In the genomic region with DNA sequence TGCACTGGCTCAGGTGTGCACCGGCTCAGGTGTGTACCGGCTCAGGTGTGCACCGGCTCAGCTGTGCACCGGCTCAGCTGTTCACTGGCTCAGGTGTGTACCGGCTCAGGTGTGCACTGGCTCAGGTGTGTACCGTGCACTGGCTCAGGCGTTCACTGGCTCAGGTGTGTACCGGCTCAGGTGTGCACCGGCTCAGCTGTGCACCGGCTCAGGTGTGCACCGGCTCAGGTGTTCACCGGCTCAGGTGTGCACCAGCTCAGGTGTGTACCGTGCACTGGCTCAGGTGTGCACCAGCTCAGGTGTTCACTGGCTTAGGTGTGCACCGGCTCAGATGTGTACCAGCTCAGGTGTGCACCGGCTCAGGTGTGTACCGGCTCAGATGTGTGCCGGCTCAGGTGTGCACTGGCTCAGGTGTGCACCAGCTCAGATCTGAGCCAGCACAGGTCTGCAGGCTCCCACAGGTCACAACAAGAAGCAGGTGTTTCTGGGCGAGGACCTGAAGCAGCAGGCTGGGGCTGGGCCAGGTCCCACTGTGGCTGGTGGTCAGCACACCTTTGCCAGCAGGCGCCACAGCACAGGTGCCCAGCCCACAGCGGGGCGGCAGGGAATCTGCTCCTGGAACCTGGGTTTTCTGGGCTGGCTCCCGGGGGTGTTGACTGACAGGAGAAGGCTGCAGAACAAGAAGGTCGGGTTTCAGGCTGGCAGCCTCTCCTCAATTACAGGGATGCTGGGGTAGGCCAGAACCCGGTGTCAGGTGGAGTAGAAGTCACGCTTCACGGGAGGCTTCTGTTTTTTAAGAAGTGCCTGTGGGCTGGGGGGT, we compare ENCODE assay signal across 12 cellular contexts. TPM values are rescaled to one million over a fixed set of nuclear protein-coding genes. Genes with fewer than 3 reads are reported as not detected.
DNase-seq lines count a peak whose midpoint lies in the region; ATAC-seq and TF ChIP-seq lines count a peak whose summit lies in the region.
"Had no signal": no experiment of that assay in that cellular context is flagged by ENCODE, and none has a peak within 500 bp of the region (broad histone marks: within the 10 kb centered on the region; RNA-seq: fewer than 3 reads in every experiment).

No MANE protein-coding gene starts in this region.

- intact Hi-C loops in natural killer cell (cut with micrococcal nuclease) (no loop called here), PC-9 (cut with micrococcal nuclease; ENCODE audit: unreplicated experiment) (no loop called here), lower lobe of right lung (cut with DNase I) (no loop called here)

- DNase-seq in natural killer cell (no peak), PC-9 (peak; percentile 73 to 93), lower lobe of right lung (peak; percentile 73), mucosa of gallbladder (ENCODE audit: low spot score) (no peak)
- DNase-seq in natural killer cell treated with Interleukin-12 subunit alpha and Interleukin-12 subunit beta and Interleukin-15 and Interleukin-18, amount 100 ng/mL, for 72 hours (ENCODE audit: low spot score), result no peak
- no peak for DNase-seq in activated CD4-positive, alpha-beta T cell treated with anti-CD3 and anti-CD28 coated beads for 1 hour
- DNase-seq in activated naive CD4-positive, alpha-beta T cell (lab: John Stamatoyannopoulos, UW), result no peak
- DNase-seq: activated B cell treated with CpG ODN at 0.5 μM for 24 hours; HFFc6; naive thymus-derived CD4-positive, alpha-beta T cell; NCI-H446 had no signal

- H3K27ac ChIP-seq in PC-9, result no peak overlapping the region
- no peak overlapping the region for H3K27ac ChIP-seq in lower lobe of right lung

- no peaks in the 10 kb centered on the region for H3K36me3 Mint-ChIP-seq in natural killer cell
- peaks cover 5% of the 10 kb centered on the region for H3K36me3 Mint-ChIP-seq in natural killer cell treated with Interleukin-12 subunit alpha and Interleukin-12 subunit beta and Interleukin-15 and Interleukin-18, amount 100 ng/mL, for 72 hours
- H3K36me3 Mint-ChIP-seq: naive thymus-derived CD4-positive, alpha-beta T cell had no signal

- H3K4me2 ChIP-seq in PC-9, result peak overlapping the region; percentile 61

- BruUV-seq in PC-9 (replicated peaks; lab: Mats Ljungman, UMichigan), result no TSS peak

- peaks cover under 1% of the 10 kb centered on the region; the same call in 1 of the 2 replicates for H3F3A ChIP-seq in PC-9 (ENCODE audit: insufficient read depth, low read depth)

- H3K4me1 Mint-ChIP-seq in natural killer cell, result peaks cover 13 to 64% of the 10 kb centered on the region in 2 donors
- peaks cover 0 to 20% of the 10 kb centered on the region in 2 donors for H3K4me1 Mint-ChIP-seq in natural killer cell treated with Interleukin-12 subunit alpha and Interleukin-12 subunit beta and Interleukin-15 and Interleukin-18, amount 100 ng/mL, for 72 hours (ENCODE audit: low read depth in 2 of 2)

- TF ChIP-seq CTCF in natural killer cell (IDR thresholded peaks at IDR 0.05) (no peak), PC-9 (conservative IDR thresholded peaks at IDR 0.05) (no peak), lower lobe of right lung (IDR thresholded peaks at IDR 0.05) (no peak)

- CTCF ChIA-PET in PC-9 (lab: Charles Lee), result interaction anchor here (0.5 kb wide), 1 partner anchor 19 kb away, joined by 3 read pairs; no protein-coding TSS in a partner anchor

- H3K4me1 ChIP-seq in PC-9 (replicated peaks; ENCODE audit: insufficient read depth) (peaks cover 36% of the 10 kb centered on the region), lower lobe of right lung (peaks cover 42% of the 10 kb centered on the region)

- H3K9me2 ChIP-seq in PC-9 (ENCODE audit: insufficient read depth), result no peaks in the 10 kb centered on the region

- H3K27me3 ChIP-seq in PC-9 (ENCODE audit: insufficient read depth, low read depth) (no peaks in the 10 kb centered on the region), lower lobe of right lung (ENCODE audit: low read depth) (peaks cover 16% of the 10 kb centered on the region)

- peak overlapping the region; percentile 78 to 84 for H3K27ac Mint-ChIP-seq in natural killer cell
- H3K27ac Mint-ChIP-seq in natural killer cell treated with Interleukin-12 subunit alpha and Interleukin-12 subunit beta and Interleukin-15 and Interleukin-18, amount 100 ng/mL, for 72 hours, result no peak overlapping the region
- H3K27ac Mint-ChIP-seq: activated B cell treated with CpG ODN at 0.5 μM for 24 hours; HFFc6; naive thymus-derived CD4-positive, alpha-beta T cell had no signal

- POLR2A ChIA-PET in PC-9 (lab: Charles Lee; ENCODE audit: unreplicated experiment), result no interaction called here

- H3K4me3 ChIP-seq in PC-9 (no peak overlapping the region), lower lobe of right lung (no peak overlapping the region)

- peak overlapping the region; percentile 71 for H3K4me3 Mint-ChIP-seq in natural killer cell
- H3K4me3 Mint-ChIP-seq in natural killer cell treated with Interleukin-12 subunit alpha and Interleukin-12 subunit beta and Interleukin-15 and Interleukin-18, amount 100 ng/mL, for 72 hours, result no peak overlapping the region
- H3K4me3 Mint-ChIP-seq: activated B cell treated with CpG ODN at 0.5 μM for 24 hours, HFFc6 had no signal

- ATAC-seq in natural killer cell (no peak), lower lobe of right lung (peak in 1 of 2 donors; percentile 3), HG02642 (IDR thresholded peaks at IDR 0.05; ENCODE audit: poor library complexity, unreplicated experiment) (no peak)
- ATAC-seq in natural killer cell treated with Interleukin-12 subunit alpha and Interleukin-12 subunit beta and Interleukin-15 and Interleukin-18, amount 100 ng/mL, for 72 hours, result no peak
- ATAC-seq: naive thymus-derived CD4-positive, alpha-beta T cell had no signal

- H4K20me1 ChIP-seq in PC-9 (ENCODE audit: insufficient read depth), result no peaks in the 10 kb centered on the region

- H3K36me3 ChIP-seq in PC-9 (ENCODE audit: low read depth) (no peaks in the 10 kb centered on the region), lower lobe of right lung (peaks cover 35% of the 10 kb centered on the region)

- H3K9me3 ChIP-seq in PC-9 (ENCODE audit: insufficient read depth, low read depth) (no peaks in the 10 kb centered on the region), lower lobe of right lung (no peaks in the 10 kb centered on the region)

- no peak overlapping the region for H2AFZ ChIP-seq in PC-9

- H3K9me3 Mint-ChIP-seq in natural killer cell, result no peaks in the 10 kb centered on the region
- H3K9me3 Mint-ChIP-seq in natural killer cell treated with Interleukin-12 subunit alpha and Interleukin-12 subunit beta and Interleukin-15 and Interleukin-18, amount 100 ng/mL, for 72 hours, result no peaks in the 10 kb centered on the region
- H3K9me3 Mint-ChIP-seq: activated B cell treated with CpG ODN at 0.5 μM for 24 hours; HFFc6; naive thymus-derived CD4-positive, alpha-beta T cell had no signal

- no peaks in the 10 kb centered on the region for H3K27me3 Mint-ChIP-seq in natural killer cell (ENCODE audit: low read depth in 2 of 2)
- peaks cover 0 to 2% of the 10 kb centered on the region in 2 donors for H3K27me3 Mint-ChIP-seq in natural killer cell treated with Interleukin-12 subunit alpha and Interleukin-12 subunit beta and Interleukin-15 and Interleukin-18, amount 100 ng/mL, for 72 hours
- H3K27me3 Mint-ChIP-seq: activated B cell treated with CpG ODN at 0.5 μM for 24 hours had no signal

- peaks cover 11% of the 10 kb centered on the region for H3K79me2 ChIP-seq in PC-9 (ENCODE audit: low read depth)

RNA-seq across cellular contexts. Expression of a gene that starts 17.2 kb away (rescaled TPM):
- total RNA-seq in natural killer cell (100 to 1,000 TPM; 227 to 390 (median 325) TPM), PC-9 (2021) (44.6 and 61.7 TPM in 2 replicates), lower lobe of right lung (59.8 TPM), mucosa of gallbladder (45.8 TPM)
- 100 to 1,000 TPM; 179 to 208 TPM for total RNA-seq in natural killer cell treated with Interleukin-12 subunit alpha and Interleukin-12 subunit beta and Interleukin-15 and Interleukin-18, amount 100 ng/mL, for 72 hours

Comparison
In these comparisons a context has a peak if more than half of its experiments do, and no peak if none do; other contexts are left out.
1. H3K27ac Mint-ChIP-seq: peak in natural killer cell (2 of 2); none in natural killer cell treated with Interleukin-12 subunit alpha and Interleukin-12 subunit beta and Interleukin-15 and Interleukin-18, amount 100 ng/mL, for 72 hours (0 of 2).
2. DNase-seq: peak in PC-9 (2 of 2) and lower lobe of right lung (single experiment); none in natural killer cell (single experiment), natural killer cell treated with Interleukin-12 subunit alpha and Interleukin-12 subunit beta and Interleukin-15 and Interleukin-18, amount 100 ng/mL, for 72 hours (single experiment), activated CD4-positive, alpha-beta T cell treated with anti-CD3 and anti-CD28 coated beads for 1 hour (single experiment), mucosa of gallbladder (single experiment) and activated naive CD4-positive, alpha-beta T cell (0 of 4).